Comparison of ENCODE assay signal across 28 cellular contexts in genomic region chr2:146981921-146982320, GRCh38.
DNase-seq lines count a peak whose midpoint lies in the region; ATAC-seq, FAIRE-seq and TF ChIP-seq lines count a peak whose summit lies in the region.
"Had no signal": no experiment of that assay in that cellular context is flagged by ENCODE, and none has a peak within 500 bp of the region (broad histone marks: within the 10 kb centered on the region; RNA-seq: fewer than 3 reads in every experiment).

No MANE protein-coding gene starts in this region.

- H3K27ac Mint-ChIP-seq in activated CD4-positive, alpha-beta memory T cell treated with anti-CD3 and anti-CD28 coated beads, Interleukin-2, amount 10 ng/mL, durations not matched to agents 7 days and 5 days, result no peak overlapping the region
- H3K27ac Mint-ChIP-seq: CD8-positive, alpha-beta T cell; stimulated activated effector memory CD8-positive, alpha-beta T cell treated with anti-CD3 and anti-CD28 coated beads, Interleukin-12 subunit alpha, Interleukin-12 subunit beta, amount 100 ng/mL, for 72 hours; T-helper 2 cell treated with Interferon-gamma antibody and Interleukin-4, amounts not matched to agents 5 μg/mL and 100 μg/mL, for 36 hours had no signal

- H3K4me1 Mint-ChIP-seq in activated CD4-positive, alpha-beta memory T cell treated with anti-CD3 and anti-CD28 coated beads, Interleukin-2, amount 10 ng/mL, durations not matched to agents 7 days and 5 days, result no peaks in the 10 kb centered on the region
- H3K4me1 Mint-ChIP-seq: stimulated activated effector memory CD8-positive, alpha-beta T cell treated with anti-CD3 and anti-CD28 coated beads, Interleukin-12 subunit alpha, Interleukin-12 subunit beta, amount 100 ng/mL, for 72 hours had no signal

- H3K36me3 Mint-ChIP-seq in activated CD4-positive, alpha-beta memory T cell treated with anti-CD3 and anti-CD28 coated beads, Interleukin-2, amount 10 ng/mL, durations not matched to agents 7 days and 5 days (ENCODE audit: low read depth), result no peaks in the 10 kb centered on the region
- H3K36me3 Mint-ChIP-seq: CD8-positive, alpha-beta T cell; stimulated activated effector memory CD8-positive, alpha-beta T cell treated with anti-CD3 and anti-CD28 coated beads, Interleukin-12 subunit alpha, Interleukin-12 subunit beta, amount 100 ng/mL, for 72 hours had no signal

- no peak for TF ChIP-seq EP300 in SK-N-SH (IDR thresholded peaks at IDR 0.05; ENCODE audit: borderline replicate concordance in 1 of 2, low read depth in 1 of 2, low read length in 1 of 2)

- peak overlapping the region; percentile 37 to 71 for H3K27ac ChIP-seq in SK-N-SH (ENCODE audit: low read depth in 2 of 2, low read length in 1 of 2)
- H3K27ac ChIP-seq: colonic mucosa, KMS-11, parathyroid adenoma, right atrium auricular region had no signal

- FAIRE-seq in GM12892 (lab: Jason Lieb, UNC), result no peak
- FAIRE-seq: frontal cortex had no signal

- H3K4me3 ChIP-seq in SK-N-SH (ENCODE audit: low read depth in 2 of 2, low read length in 1 of 2), result no peak overlapping the region
- H3K4me3 ChIP-seq in cardiac fibroblast (replicated peaks in 1 of 2; ENCODE audit: low read depth in 2 of 2, low read length in 2 of 2), result no peak overlapping the region
- no peak overlapping the region for H3K4me3 ChIP-seq in MG63
- H3K4me3 ChIP-seq: colonic mucosa, HAP-1, right atrium auricular region had no signal

- no peaks in the 10 kb centered on the region for H4K20me1 ChIP-seq in SK-N-SH (ENCODE audit: insufficient read depth)

- peak; percentile 22 for DNase-seq in AG08395 (ENCODE audit: low spot score)
- DNase-seq in SK-N-SH, result no peak
- peak; percentile 58 to 66 for DNase-seq in cardiac fibroblast (ENCODE audit: low read depth in 2 of 2)
- peak; percentile 62 for DNase-seq in renal cortical epithelial cell (ENCODE audit: low read depth)
- no peak for DNase-seq in GM12892 (ENCODE audit: insufficient read length)
- no peak for DNase-seq in MG63
- no peak for DNase-seq in activated CD4-positive, alpha-beta memory T cell treated with anti-CD3 and anti-CD28 coated beads, Interleukin-2, amount 10 ng/mL, durations not matched to agents 7 days and 5 days
- DNase-seq: 8988T; activated CD4-positive, alpha-beta T cell treated with anti-CD3 and anti-CD28 coated beads for 4 hours; activated effector memory CD4-positive, alpha-beta T cell treated with anti-CD3 and anti-CD28 coated beads, Interleukin-2, amount 50 U/mL, for 16 hours; activated T-cell treated with anti-CD3 and anti-CD28 coated beads, Interleukin-2, amount 50 U/mL, for 1 hour; CD8-positive, alpha-beta T cell; colonic mucosa; DMS53; effector memory CD4-positive, alpha-beta T cell; erythroblast; NCI-H146; stimulated activated CD4-positive, alpha-beta T cell treated with anti-CD3 and anti-CD28 coated beads, Interleukin-12 subunit alpha, Interleukin-12 subunit beta, amount 100 ng/mL, for 4 hours; stimulated activated CD4-positive, alpha-beta T cell treated with anti-CD3 and anti-CD28 coated beads, Interleukin-4, amount 100 ng/mL, for 1 hour had no signal

- CTCF ChIA-PET in SK-N-SH (lab: Yijun Ruan, JAX), result no interaction called here
- CTCF ChIA-PET in activated CD4-positive, alpha-beta memory T cell treated with anti-CD3 and anti-CD28 coated beads, Interleukin-2, amount 10 ng/mL, durations not matched to agents 7 days and 5 days (lab: Charles Lee), result interaction anchor here (0.6 kb wide), 1 partner anchor 15 kb away, joined by 4 read pairs; no protein-coding TSS in a partner anchor

- TF ChIP-seq CTCF in SK-N-SH (IDR thresholded peaks at IDR 0.05), result no peak
- TF ChIP-seq CTCF in cardiac fibroblast (IDR thresholded peaks at IDR 0.05; ENCODE audit: low read depth, low read length), result no peak

- no peak overlapping the region for H3K9ac ChIP-seq in SK-N-SH
- H3K9ac ChIP-seq: KMS-11, parathyroid adenoma had no signal

- POLR2A ChIA-PET in SK-N-SH (lab: Yijun Ruan, JAX), result no interaction called here
- POLR2A ChIA-PET in activated CD4-positive, alpha-beta memory T cell treated with anti-CD3 and anti-CD28 coated beads, Interleukin-2, amount 10 ng/mL, durations not matched to agents 7 days and 5 days (lab: Charles Lee), result no interaction called here

- no peak for TF ChIP-seq POLR2A in GM12892 (IDR thresholded peaks at IDR 0.05; ENCODE audit: low read depth, low read length)

- no peak overlapping the region for H2AFZ ChIP-seq in SK-N-SH (ENCODE audit: low read depth)
- H2AFZ ChIP-seq: parathyroid adenoma had no signal

- no peak overlapping the region for H3K4me3 Mint-ChIP-seq in activated CD4-positive, alpha-beta memory T cell treated with anti-CD3 and anti-CD28 coated beads, Interleukin-2, amount 10 ng/mL, durations not matched to agents 7 days and 5 days
- H3K4me3 Mint-ChIP-seq: CD8-positive, alpha-beta T cell; neural crest cell; stimulated activated effector memory CD8-positive, alpha-beta T cell treated with anti-CD3 and anti-CD28 coated beads, Interleukin-12 subunit alpha, Interleukin-12 subunit beta, amount 100 ng/mL, for 72 hours; T-helper 2 cell treated with Interferon-gamma antibody and Interleukin-4, amounts not matched to agents 5 μg/mL and 100 μg/mL, for 36 hours had no signal

- H3K4me1 ChIP-seq in SK-N-SH (ENCODE audit: control insufficient read depth in 1 of 2, insufficient read depth in 2 of 2, low read depth in 1 of 2, low read length in 1 of 2), result peaks cover 0 to 14% of the 10 kb centered on the region in 2 experiments; a peak in 2 of 4 replicates
- H3K4me1 ChIP-seq: colonic mucosa, parathyroid adenoma, right atrium auricular region had no signal

- H3K27me3 ChIP-seq in SK-N-SH (ENCODE audit: insufficient read depth) (no peaks in the 10 kb centered on the region), MG63 (no peaks in the 10 kb centered on the region)
- H3K27me3 ChIP-seq: colonic mucosa, right atrium auricular region had no signal

- ATAC-seq in HG03108 (IDR thresholded peaks at IDR 0.05; ENCODE audit: unreplicated experiment), result no peak
- ATAC-seq: CD8-positive, alpha-beta T cell; stimulated activated effector memory CD8-positive, alpha-beta T cell treated with anti-CD3 and anti-CD28 coated beads, Interleukin-12 subunit alpha, Interleukin-12 subunit beta, amount 100 ng/mL, for 72 hours had no signal

- no peaks in the 10 kb centered on the region for H3K9me2 ChIP-seq in SK-N-SH

- H3K4me2 ChIP-seq in SK-N-SH, result no peak overlapping the region
- H3K4me2 ChIP-seq: KMS-11 had no signal

- no peaks in the 10 kb centered on the region for H3K9me3 ChIP-seq in SK-N-SH
- H3K9me3 ChIP-seq in MG63, result no peaks in the 10 kb centered on the region
- H3K9me3 ChIP-seq: colonic mucosa, right atrium auricular region had no signal

- TF ChIP-seq RAD21 in SK-N-SH (IDR thresholded peaks at IDR 0.05; ENCODE audit: low read length), result no peak

- no peaks in the 10 kb centered on the region for H3K9me3 Mint-ChIP-seq in activated CD4-positive, alpha-beta memory T cell treated with anti-CD3 and anti-CD28 coated beads, Interleukin-2, amount 10 ng/mL, durations not matched to agents 7 days and 5 days
- H3K9me3 Mint-ChIP-seq: CD8-positive, alpha-beta T cell; T-helper 2 cell treated with Interferon-gamma antibody and Interleukin-4, amounts not matched to agents 5 μg/mL and 100 μg/mL, for 36 hours had no signal

- H3K36me3 ChIP-seq in SK-N-SH (replicated peaks in 1 of 2; ENCODE audit: control insufficient read depth in 1 of 2, insufficient read depth in 2 of 2, low read length in 1 of 2) (no peaks in the 10 kb centered on the region), MG63 (no peaks in the 10 kb centered on the region)
- H3K36me3 ChIP-seq: colonic mucosa, right atrium auricular region had no signal

- H3K79me2 ChIP-seq in SK-N-SH (ENCODE audit: insufficient read depth), result no peaks in the 10 kb centered on the region
- H3K79me2 ChIP-seq: parathyroid adenoma had no signal

- H3F3A ChIP-seq in SK-N-SH (replicated peaks; ENCODE audit: insufficient read depth), result peaks cover 3% of the 10 kb centered on the region

- no peaks in the 10 kb centered on the region for H3K27me3 Mint-ChIP-seq in activated CD4-positive, alpha-beta memory T cell treated with anti-CD3 and anti-CD28 coated beads, Interleukin-2, amount 10 ng/mL, durations not matched to agents 7 days and 5 days

TF ChIP-seq in SK-N-SH, 30 proteins besides CTCF, POLR2A, EP300 and RAD21:
- TF ChIP-seq ELF1 (IDR thresholded peaks at IDR 0.05) (no peak), GATA2 (CRISPR knock-in tag; IDR thresholded peaks at IDR 0.05) (no peak), FOXM1 (IDR thresholded peaks at IDR 0.05; ENCODE audit: low read depth) (no peak), RFX5 (IDR thresholded peaks at IDR 0.05; ENCODE audit: low read length) (no peak), YY1 (IDR thresholded peaks at IDR 0.05; ENCODE audit: low read depth) (no peak), SMC3 (IDR thresholded peaks at IDR 0.05; ENCODE audit: low read depth, low read length) (no peak), SIN3A (IDR thresholded peaks at IDR 0.05; ENCODE audit: borderline replicate concordance, low read depth, low read length) (no peak)

Comparison
In these comparisons a context has a peak if more than half of its experiments do, and no peak if none do; other contexts are left out.
1. DNase-seq: peak in AG08395 (single experiment), cardiac fibroblast (2 of 2) and renal cortical epithelial cell (single experiment); none in SK-N-SH (single experiment), GM12892 (single experiment), MG63 (single experiment) and activated CD4-positive, alpha-beta memory T cell treated with anti-CD3 and anti-CD28 coated beads, Interleukin-2, amount 10 ng/mL, durations not matched to agents 7 days and 5 days (single experiment).